ENCODE assay signal across 21 cellular contexts in genomic region chr2:232329716-232330067, GRCh38. TPM values are rescaled to one million over a fixed set of nuclear protein-coding genes. Genes with fewer than 3 reads are reported as not detected.
DNase-seq lines count a peak whose midpoint lies in the region; ATAC-seq and TF ChIP-seq lines count a peak whose summit lies in the region.
"Had no signal": no experiment of that assay in that cellular context is flagged by ENCODE, and none has a peak within 500 bp of the region (broad histone marks: within the 10 kb centered on the region; RNA-seq: fewer than 3 reads in every experiment).

No MANE protein-coding gene starts in this region.

- WGBS in mesendoderm (ENCODE audit: extremely low coverage, insufficient coverage, low lambda C conversion rate) = no CpG with 5 or more reads among the region's 15 CpGs
- WGBS in adrenal gland, 4 donors = 94 to 96% (median 95%) methylated on average over 3 to 15 of the region's 15 CpGs

- peak; percentile 18 for DNase-seq in left ventricle myocardium superior
- no peak for DNase-seq in right atrium auricular region (ENCODE audit: low spot score)
- DNase-seq in RWPE2 (ENCODE audit: low spot score) = peak; percentile 42
- no peak for DNase-seq in mesendoderm
- DNase-seq in SIG-M5 (lab: John Stamatoyannopoulos, UW) = no peak
- DNase-seq in adrenal gland = no peak
- DNase-seq: CD4-positive, alpha-beta memory T cell; DMS 273 treated with DMSO at 0.1 percent for 48 hours; DMS79 treated with DMSO at 0.1 percent for 48 hours; HFFc6; KG1; NCI-H1092; NCI-H1436; NCI-H187 treated with DMSO at 0.1 percent for 48 hours had no signal

- H4K8ac ChIP-seq in mesendoderm (ENCODE audit: low read depth, low read length) = no peak overlapping the region

- ATAC-seq in left ventricle myocardium superior (no peak), RWPE2 (ENCODE audit: low read depth) (no peak), HG03354 (IDR thresholded peaks at IDR 0.05; ENCODE audit: poor library complexity, severe bottlenecking, unreplicated experiment) (no peak)

- no peak overlapping the region for H3K18ac ChIP-seq in mesendoderm (ENCODE audit: low read length)

- no peaks in the 10 kb centered on the region for H3K36me3 ChIP-seq in right atrium auricular region
- no peaks in the 10 kb centered on the region for H3K36me3 ChIP-seq in RWPE2 (ENCODE audit: low read depth)
- no peaks in the 10 kb centered on the region for H3K36me3 ChIP-seq in mesendoderm (ENCODE audit: control insufficient read depth, insufficient read depth, low read length)
- no peaks in the 10 kb centered on the region for H3K36me3 ChIP-seq in adrenal gland (replicated peaks in 1 of 2)

- H2BK15ac ChIP-seq in mesendoderm (replicated peaks; ENCODE audit: low read depth) = no peak overlapping the region

- no peak overlapping the region for H3K56ac ChIP-seq in mesendoderm (ENCODE audit: low read length)

- H3K23ac ChIP-seq in mesendoderm (ENCODE audit: low read length) = no peak overlapping the region

- H3K79me2 ChIP-seq in mesendoderm (ENCODE audit: control insufficient read depth, insufficient read depth, low read length) = no peaks in the 10 kb centered on the region

- H2AK5ac ChIP-seq in mesendoderm (ENCODE audit: low read length) = no peak overlapping the region

- H4K5ac ChIP-seq in mesendoderm (ENCODE audit: low read length) = no peak overlapping the region

- no peak for TF ChIP-seq CTCF in right atrium auricular region (IDR thresholded peaks at IDR 0.05)
- TF ChIP-seq CTCF in RWPE2 (IDR thresholded peaks at IDR 0.05; ENCODE audit: poor library complexity, severe bottlenecking) = no peak
- TF ChIP-seq CTCF in adrenal gland (IDR thresholded peaks at IDR 0.05) = no peak

- H3K9me3 ChIP-seq in right atrium auricular region (no peaks in the 10 kb centered on the region), RWPE2 (ENCODE audit: severe bottlenecking) (no peaks in the 10 kb centered on the region), adrenal gland (replicated peaks in 1 of 3) (no peaks in the 10 kb centered on the region)
- H3K9me3 ChIP-seq: Caco-2 had no signal

- intact Hi-C loops in left ventricle myocardium superior (cut with micrococcal nuclease) = loop anchor here (10.0 kb wide), 1 partner anchor 405 kb away; the partner anchor contains the start of gene NPPC
- intact Hi-C loops in adrenal gland (cut with DNase I) = loop anchor here (5.0 to 10.0 kb wide), 4 partner anchors 185 to 422 kb away; partner anchors contain the start of gene NPPC (in 1 of the 2)

- peak overlapping the region; percentile 46 for H3K4ac ChIP-seq in mesendoderm (ENCODE audit: low read depth, low read length)

- H3K79me1 ChIP-seq in mesendoderm (ENCODE audit: low read length) = no peaks in the 10 kb centered on the region

- no peak overlapping the region for H3K27ac ChIP-seq in right atrium auricular region
- no peak overlapping the region for H3K27ac ChIP-seq in RWPE2 (ENCODE audit: poor library complexity, severe bottlenecking)
- H3K27ac ChIP-seq in mesendoderm (ENCODE audit: low read depth, low read length) = no peak overlapping the region
- no peak overlapping the region for H3K27ac ChIP-seq in adrenal gland
- H3K27ac ChIP-seq: HL-60, PC-9 had no signal

- H3K4me3 ChIP-seq in right atrium auricular region (no peak overlapping the region), RWPE2 (ENCODE audit: severe bottlenecking) (no peak overlapping the region), mesendoderm (ENCODE audit: low read length) (no peak overlapping the region), adrenal gland (no peak overlapping the region)
- H3K4me3 ChIP-seq: PC-9 had no signal

- H3K27me3 ChIP-seq in right atrium auricular region = no peaks in the 10 kb centered on the region
- no peaks in the 10 kb centered on the region for H3K27me3 ChIP-seq in RWPE2 (ENCODE audit: insufficient read depth, poor library complexity, severe bottlenecking)
- no peaks in the 10 kb centered on the region for H3K27me3 ChIP-seq in mesendoderm (ENCODE audit: insufficient read depth, low read length, poor library complexity)
- H3K27me3 ChIP-seq in adrenal gland = no peaks in the 10 kb centered on the region

- H2BK5ac ChIP-seq in mesendoderm (ENCODE audit: low read length) = no peak overlapping the region

- no peaks in the 10 kb centered on the region for H3K4me1 ChIP-seq in right atrium auricular region
- no peaks in the 10 kb centered on the region for H3K4me1 ChIP-seq in RWPE2 (ENCODE audit: insufficient read depth, poor library complexity, severe bottlenecking)
- H3K4me1 ChIP-seq in mesendoderm (ENCODE audit: control insufficient read depth, low read depth, low read length) = no peaks in the 10 kb centered on the region
- H3K4me1 ChIP-seq in adrenal gland (replicated peaks in 1 of 2) = no peaks in the 10 kb centered on the region

- H3K9ac ChIP-seq in mesendoderm (ENCODE audit: low read length) = no peak overlapping the region

- no peak overlapping the region for H3K4me2 ChIP-seq in mesendoderm (ENCODE audit: low read length)
- H3K4me2 ChIP-seq: PC-9 had no signal

- TF ChIP-seq POLR2A in adrenal gland (IDR thresholded peaks at IDR 0.05) = no peak

- H2BK120ac ChIP-seq in mesendoderm (ENCODE audit: low read depth, low read length) = no peak overlapping the region

RNA-seq across cellular contexts. Expression of gene ALPP, which starts 48.9 kb away (rescaled TPM):
- total RNA-seq in left ventricle myocardium superior (not detected), right atrium auricular region (not detected), adrenal gland (not detected)
- polyA plus RNA-seq in mesendoderm (2013, experiment 1 of 2) = 0.03 TPM
- not detected for polyA plus RNA-seq in mesendoderm (2013, experiment 2 of 2)
- polyA plus RNA-seq in adrenal gland = not detected
- total RNA-seq: CD4-positive, alpha-beta memory T cell; HFFc6; NCI-H460; SK-MEL-5 had no signal
- polyA plus RNA-seq: BJ; CD4-positive, alpha-beta memory T cell had no signal

Comparison
In these comparisons a context has a peak if more than half of its experiments do, and no peak if none do; other contexts are left out.
1. DNase-seq: peak in left ventricle myocardium superior (single experiment) and RWPE2 (single experiment); none in right atrium auricular region (single experiment), mesendoderm (single experiment), SIG-M5 (single experiment) and adrenal gland (0 of 7).